9 cellular contexts compared by ENCODE assay signal in genomic region chr10:47361293-47361692, GRCh38. TPM values are rescaled to one million over a fixed set of nuclear protein-coding genes. Genes with fewer than 3 reads are reported as not detected.
DNase-seq lines count a peak whose midpoint lies in the region.
"Had no signal": no experiment of that assay in that cellular context is flagged by ENCODE, and none has a peak within 500 bp of the region (broad histone marks: within the 10 kb centered on the region; RNA-seq: fewer than 3 reads in every experiment).

No MANE protein-coding gene starts in this region.

- H3K18ac ChIP-seq in mesendoderm (ENCODE audit: low read length): no peak overlapping the region

- no peak overlapping the region for H4K8ac ChIP-seq in mesendoderm (ENCODE audit: low read depth, low read length)

- H2BK15ac ChIP-seq in mesendoderm (replicated peaks; ENCODE audit: low read depth): no peak overlapping the region

- H3K4me1 ChIP-seq in mesendoderm (ENCODE audit: control insufficient read depth, low read depth, low read length): no peaks in the 10 kb centered on the region
- H3K4me1 ChIP-seq: HAP-1 had no signal

- H3K79me1 ChIP-seq in mesendoderm (ENCODE audit: low read length): no peaks in the 10 kb centered on the region

- WGBS in mesendoderm (ENCODE audit: extremely low coverage, insufficient coverage, low lambda C conversion rate): no CpG with 5 or more reads among the region's 9 CpGs

- DNase-seq in stimulated activated CD4-positive, alpha-beta T cell treated with anti-CD3 and anti-CD28 coated beads, Interleukin-15, amount 100 ng/mL, for 24 hours: peak; percentile 59
- no peak for DNase-seq in stimulated activated CD4-positive, alpha-beta T cell treated with anti-CD3 and anti-CD28 coated beads, Interleukin-12 subunit alpha, Interleukin-12 subunit beta, amount 100 ng/mL, for 4 hours
- DNase-seq in NCI-H69 (lab: John Stamatoyannopoulos, UW) (peak; percentile 40), dermis blood vessel endothelial cell (peak; percentile 67), mesendoderm (peak; percentile 88), middle frontal gyrus (ENCODE audit: extremely low spot score, low spot score) (no peak), T1000 (lab: John Stamatoyannopoulos, UW) (no peak), NCI-H187 treated with DMSO at 0.1 percent for 48 hours (lab: John Stamatoyannopoulos, UW) (no peak)

- H3K36me3 ChIP-seq in mesendoderm (ENCODE audit: control insufficient read depth, insufficient read depth, low read length): no peaks in the 10 kb centered on the region
- H3K36me3 ChIP-seq: HAP-1 had no signal

- no peak overlapping the region for H2BK5ac ChIP-seq in mesendoderm (ENCODE audit: low read length)

- H3K4ac ChIP-seq in mesendoderm (ENCODE audit: low read depth, low read length): no peak overlapping the region

- H2AK5ac ChIP-seq in mesendoderm (ENCODE audit: low read length): no peak overlapping the region

- H3K56ac ChIP-seq in mesendoderm (ENCODE audit: low read length): no peak overlapping the region

- H3K27me3 ChIP-seq in mesendoderm (ENCODE audit: insufficient read depth, low read length, poor library complexity): no peaks in the 10 kb centered on the region

- H2BK120ac ChIP-seq in mesendoderm (ENCODE audit: low read depth, low read length): no peak overlapping the region

- no peak overlapping the region for H3K4me2 ChIP-seq in mesendoderm (ENCODE audit: low read length)

- H3K4me3 ChIP-seq in mesendoderm (ENCODE audit: low read length): no peak overlapping the region
- H3K4me3 ChIP-seq: HAP-1 had no signal

- no peaks in the 10 kb centered on the region for H3K79me2 ChIP-seq in mesendoderm (ENCODE audit: control insufficient read depth, insufficient read depth, low read length)

- H3K27ac ChIP-seq in mesendoderm (ENCODE audit: low read depth, low read length): no peak overlapping the region

- no peak overlapping the region for H3K9ac ChIP-seq in mesendoderm (ENCODE audit: low read length)

- no peak overlapping the region for H3K23ac ChIP-seq in mesendoderm (ENCODE audit: low read length)

- H4K5ac ChIP-seq in mesendoderm (ENCODE audit: low read length): no peak overlapping the region

RNA-seq across cellular contexts. Expression of gene RBP3, which starts 13.1 kb away (rescaled TPM):
- total RNA-seq in dermis blood vessel endothelial cell: not detected in 2 replicates
- not detected for polyA plus RNA-seq in mesendoderm (2013, experiment 1 of 2)
- polyA plus RNA-seq in mesendoderm (2013, experiment 2 of 2): not detected

RNA-seq across cellular contexts. Expression of gene ZNF488, which starts 22.8 kb away (rescaled TPM):
- total RNA-seq in dermis blood vessel endothelial cell: under 0.01 and 0.28 TPM in 2 replicates
- 2.9 TPM for polyA plus RNA-seq in mesendoderm (2013, experiment 1 of 2)
- 3.2 TPM for polyA plus RNA-seq in mesendoderm (2013, experiment 2 of 2)

RNA-seq across cellular contexts. Expression of gene GDF2, which starts 39.0 kb away (rescaled TPM):
- total RNA-seq in dermis blood vessel endothelial cell: not detected in 2 replicates
- not detected for polyA plus RNA-seq in mesendoderm (2013, experiment 1 of 2)
- polyA plus RNA-seq in mesendoderm (2013, experiment 2 of 2): not detected

Comparison
In these comparisons a context has a peak if more than half of its experiments do, and no peak if none do; other contexts are left out.
1. DNase-seq: peak in stimulated activated CD4-positive, alpha-beta T cell treated with anti-CD3 and anti-CD28 coated beads, Interleukin-15, amount 100 ng/mL, for 24 hours (single experiment), NCI-H69 (single experiment), dermis blood vessel endothelial cell (single experiment) and mesendoderm (single experiment); none in stimulated activated CD4-positive, alpha-beta T cell treated with anti-CD3 and anti-CD28 coated beads, Interleukin-12 subunit alpha, Interleukin-12 subunit beta, amount 100 ng/mL, for 4 hours (single experiment), middle frontal gyrus (single experiment), T1000 (single experiment) and NCI-H187 treated with DMSO at 0.1 percent for 48 hours (single experiment).